In genomic region chr7:103279963-103280802, GRCh38 we compare ENCODE assay signal across 8 cellular contexts. TPM values are rescaled to one million over a fixed set of nuclear protein-coding genes. Genes with fewer than 3 reads are reported as not detected.
DNase-seq lines count a peak whose midpoint lies in the region; ATAC-seq, FAIRE-seq and TF ChIP-seq lines count a peak whose summit lies in the region.
"Not testable (repeated sequence)": the region's sequence is repeated elsewhere in the genome, so short reads cannot be mapped to it uniquely, and the experiment has no call there.

No MANE protein-coding gene starts in this region.

- DNase-seq in AG09309 (ENCODE audit: low read depth); keratinocyte (ENCODE audit: low read depth, low spot score): not testable (repeated sequence)
- peak; percentile 92 for DNase-seq in NCI-H2227 (lab: John Stamatoyannopoulos, UW; ENCODE audit: unreplicated experiment)
- peak; percentile 85 for DNase-seq in activated CD4-positive, alpha-beta T cell treated with anti-CD3 and anti-CD28 coated beads for 1 hour
- peak; percentile 93 for DNase-seq in central memory CD4-positive, alpha-beta T cell
- peak; percentile 74 to 80 for DNase-seq in stimulated activated CD4-positive, alpha-beta T cell treated with anti-CD3 and anti-CD28 coated beads, Interleukin-12 subunit alpha, Interleukin-12 subunit beta, amount 100 ng/mL, for 24 hours (ENCODE audit: low read depth in 2 of 2)

- not testable (repeated sequence) for H3K9me3 ChIP-seq in keratinocyte (ENCODE audit: control insufficient read depth, low read depth, low read length)

- not testable (repeated sequence) for H3K27ac ChIP-seq in keratinocyte (ENCODE audit: control insufficient read depth, insufficient read depth, low read length)

- not testable (repeated sequence) for H3K36me3 ChIP-seq in keratinocyte (ENCODE audit: control insufficient read depth in 2 of 2, extremely low read depth in 1 of 2, insufficient read depth in 2 of 2, low read length in 2 of 2)

- peak overlapping the region; percentile 80 for H2AFZ ChIP-seq in keratinocyte (ENCODE audit: control insufficient read depth, low read length)

- TF ChIP-seq CTCF in AG09309 (IDR thresholded peaks at IDR 0.05; ENCODE audit: control insufficient read depth, insufficient read depth, low read depth, low read length, missing control alignments); keratinocyte (optimal IDR thresholded peaks at IDR 0.05 in 1 of 3, IDR thresholded peaks at IDR 0.05 in 1 of 3, conservative IDR thresholded peaks at IDR 0.05 in 1 of 3; ENCODE audit: extremely low read depth in 1 of 3, insufficient read depth in 2 of 3, low read length in 3 of 3): not testable (repeated sequence)

- not testable (repeated sequence) for H4K20me1 ChIP-seq in keratinocyte (ENCODE audit: control insufficient read depth, extremely low read depth, insufficient read depth, low read length)

- peak overlapping the region; percentile 9 for H3K9ac ChIP-seq in keratinocyte (ENCODE audit: control insufficient read depth, extremely low read depth, insufficient read depth, low read length)

- not testable (repeated sequence) for H3K27me3 ChIP-seq in keratinocyte (ENCODE audit: control insufficient read depth, extremely low read depth, insufficient read depth, low read length)

- not testable (repeated sequence) for H3K9me1 ChIP-seq in keratinocyte (ENCODE audit: control insufficient read depth, extremely low read depth, insufficient read depth, low read length)

- peak overlapping the region; percentile 61 for H3K4me3 ChIP-seq in AG09309 (ENCODE audit: control insufficient read depth, low read depth, low read length)
- peak overlapping the region; percentile 46 to 62 (median 62) for H3K4me3 ChIP-seq in keratinocyte (ENCODE audit: control insufficient read depth in 2 of 3, extremely low read depth in 1 of 3, insufficient read depth in 2 of 3, low read depth in 1 of 3, low read length in 3 of 3)

- dilution Hi-C loops in keratinocyte (cut with MboI; ENCODE audit: extremely low pct_ligation_motif_present, low sequenced_read_pairs), result not testable (repeated sequence)

- H3K79me2 ChIP-seq in keratinocyte (ENCODE audit: control insufficient read depth, insufficient read depth, low read length), result not testable (repeated sequence)

- H3K4me1 ChIP-seq in keratinocyte (ENCODE audit: control insufficient read depth, extremely low read depth, insufficient read depth, low read length), result not testable (repeated sequence)

- not testable (repeated sequence) for FAIRE-seq in keratinocyte (lab: Jason Lieb, UNC)

- peak; percentile 86 for ATAC-seq in GM19043 (IDR thresholded peaks at IDR 0.05; ENCODE audit: low read depth, unreplicated experiment)
- peak; percentile 97 for ATAC-seq in HG03196 (IDR thresholded peaks at IDR 0.05; ENCODE audit: unreplicated experiment)

- H3K4me2 ChIP-seq in keratinocyte (ENCODE audit: control insufficient read depth, extremely low read depth, insufficient read depth, low read depth, low read length), result peak overlapping the region; percentile 65

RNA-seq across cellular contexts. Expression of gene PMPCB, which starts 17.1 kb away (rescaled TPM):
- polyA plus RNA-seq in keratinocyte, result 43.6 to 79.2 TPM (median 61.2 TPM) in 3 replicates
- polyA plus RNA-seq in keratinocyte (2011; ENCODE audit: low read depth), result 87.9 TPM
- polyA plus RNA-seq in keratinocyte (2011; cell fraction: cytosol; rRNA removed), result 31.9 and 63.6 TPM in 2 replicates
- polyA plus RNA-seq in keratinocyte (2011; cell fraction: nucleus; rRNA removed), result 79.9 and 111 TPM in 2 replicates
- polyA plus RNA-seq in keratinocyte (2012; ENCODE audit: low replicate concordance), result 46.2 and 48.0 TPM in 2 replicates
- 6.6 to 38.3 TPM (median 17.0 TPM) in 3 replicates for polyA minus RNA-seq in keratinocyte
- polyA minus RNA-seq in keratinocyte (2011; cell fraction: cytosol; rRNA and poly(A)+ RNA removed), result 24.2 TPM
- polyA minus RNA-seq in keratinocyte (2011; cell fraction: nucleus; rRNA and poly(A)+ RNA removed), result 13.6 and 23.0 TPM in 2 replicates
